ENCODE assay signal across 17 cellular contexts in genomic region chr7:18637516-18637915, GRCh38.
DNase-seq lines count a peak whose midpoint lies in the region; ATAC-seq and TF ChIP-seq lines count a peak whose summit lies in the region.
"Had no signal": no experiment of that assay in that cellular context is flagged by ENCODE, and none has a peak within 500 bp of the region (broad histone marks: within the 10 kb centered on the region; RNA-seq: fewer than 3 reads in every experiment).

No MANE protein-coding gene starts in this region.

- no peaks in the 10 kb centered on the region for H4K20me1 ChIP-seq in PC-3 (ENCODE audit: low read length)
- H4K20me1 ChIP-seq: BLaER1 had no signal

- no peaks in the 10 kb centered on the region for H3K36me3 ChIP-seq in PC-3 (ENCODE audit: low read depth, low read length)

- CTCF ChIA-PET in PC-3 (lab: Charles Lee) = no interaction called here

- TF ChIP-seq CTCF in PC-3 (conservative IDR thresholded peaks at IDR 0.05; ENCODE audit: low read depth, low read length) (no peak), glutamatergic neuron (IDR thresholded peaks at IDR 0.05; ENCODE audit: partially characterized antibody, unreplicated experiment) (no peak)

- H3K27me3 Mint-ChIP-seq in glutamatergic neuron (ENCODE audit: unreplicated experiment) = no peaks in the 10 kb centered on the region
- H3K27me3 Mint-ChIP-seq: CD4-positive, alpha-beta T cell had no signal

- no peak overlapping the region for H2AFZ ChIP-seq in PC-3 (ENCODE audit: low read length)

- H3K4me2 ChIP-seq in PC-3 (ENCODE audit: low read length) = no peak overlapping the region
- H3K4me2 ChIP-seq: BLaER1 had no signal

- no peak overlapping the region for H3K4me3 Mint-ChIP-seq in glutamatergic neuron (ENCODE audit: unreplicated experiment)
- H3K4me3 Mint-ChIP-seq: CD4-positive, alpha-beta T cell; HFFc6 had no signal

- no TSS peak for BruUV-seq in PC-3 (replicated peaks; lab: Mats Ljungman, UMichigan)

- H3K9ac ChIP-seq in PC-3 (ENCODE audit: low read length) = no peak overlapping the region
- H3K9ac ChIP-seq: BLaER1 had no signal

- H3K27ac ChIP-seq in PC-3 (ENCODE audit: low read length) = no peak overlapping the region
- H3K27ac ChIP-seq: 22Rv1, BLaER1 had no signal

- no peaks in the 10 kb centered on the region for H3K9me2 ChIP-seq in PC-3 (replicated peaks; ENCODE audit: low read length)

- H3K4me1 Mint-ChIP-seq in glutamatergic neuron (ENCODE audit: low read depth, unreplicated experiment) = peaks cover 24% of the 10 kb centered on the region

- POLR2A ChIA-PET in PC-3 (lab: Charles Lee; ENCODE audit: unreplicated experiment) = no interaction called here

- no peaks in the 10 kb centered on the region for H3K9me3 ChIP-seq in PC-3 (ENCODE audit: low read length)
- H3K9me3 ChIP-seq: BLaER1 had no signal

- no peaks in the 10 kb centered on the region for H3K9me3 Mint-ChIP-seq in glutamatergic neuron (ENCODE audit: unreplicated experiment)
- H3K9me3 Mint-ChIP-seq: CD4-positive, alpha-beta T cell; HFFc6 had no signal

- no peaks in the 10 kb centered on the region for H3K27me3 ChIP-seq in PC-3 (ENCODE audit: low read length)
- H3K27me3 ChIP-seq: BLaER1 had no signal

- H3K27ac Mint-ChIP-seq in glutamatergic neuron (ENCODE audit: unreplicated experiment) = peak overlapping the region; percentile 49
- H3K27ac Mint-ChIP-seq: CD4-positive, alpha-beta T cell; HFFc6 had no signal

- DNase-seq in DMS 273 (lab: John Stamatoyannopoulos, UW; ENCODE audit: unreplicated experiment) (peak; percentile 15), DMS 273 treated with DMSO at 0.1 percent for 48 hours (lab: John Stamatoyannopoulos, UW) (no peak), PC-3 (peak; percentile 10), glutamatergic neuron (no peak), renal cortical epithelial cell (ENCODE audit: low read depth) (peak; percentile 50), foreskin melanocyte (no peak)
- no peak for DNase-seq in stimulated activated naive CD4-positive, alpha-beta T cell (lab: John Stamatoyannopoulos, UW)
- DNase-seq: AML-193; Calu3; CD4-positive, alpha-beta T cell; DMS153; HCEC 1CT; HFFc6; IMR-90 had no signal

- intact Hi-C loops in PC-3 (cut with micrococcal nuclease) = no loop called here

- no peaks in the 10 kb centered on the region for H3F3A ChIP-seq in PC-3 (ENCODE audit: low read length, unreplicated experiment)

- no peak for ATAC-seq in PC-3
- no peak for ATAC-seq in GM21381 (IDR thresholded peaks at IDR 0.05; ENCODE audit: unreplicated experiment)

- no peaks in the 10 kb centered on the region for H3K79me2 ChIP-seq in PC-3 (ENCODE audit: low read length)

- H3K4me3 ChIP-seq in PC-3 (ENCODE audit: low read length) = no peak overlapping the region
- H3K4me3 ChIP-seq: BLaER1 had no signal

- no peaks in the 10 kb centered on the region for H3K36me3 Mint-ChIP-seq in glutamatergic neuron (ENCODE audit: unreplicated experiment)

- H3K4me1 ChIP-seq in PC-3 (ENCODE audit: insufficient read depth, low read length) = 0 out of 2 replicates have a peak, but pooled peaks cover 6% of the 10 kb centered on the region
- H3K4me1 ChIP-seq: BLaER1 had no signal

Comparison
In these comparisons a context has a peak if more than half of its experiments do, and no peak if none do; other contexts are left out.
1. DNase-seq: peak in DMS 273 (single experiment), PC-3 (single experiment) and renal cortical epithelial cell (single experiment); none in DMS 273 treated with DMSO at 0.1 percent for 48 hours (single experiment), glutamatergic neuron (single experiment), foreskin melanocyte (single experiment) and stimulated activated naive CD4-positive, alpha-beta T cell (0 of 6).